8 cellular contexts compared by ENCODE assay signal in genomic region chr19:52942371-52943133, GRCh38.
A peak's percentile ranks its signal among the peaks of the same experiment; 100 is the strongest.
DNase-seq lines count a peak whose midpoint lies in the region; ATAC-seq and TF ChIP-seq lines count a peak whose summit lies in the region.

No MANE protein-coding gene starts in this region.

- ATAC-seq in GM18909 (IDR thresholded peaks at IDR 0.05; ENCODE audit: poor library complexity, unreplicated experiment) (peak; percentile 97), HG03159 (IDR thresholded peaks at IDR 0.05; ENCODE audit: unreplicated experiment) (peak; percentile 98), memory B cell (ENCODE audit: low read depth) (peak; percentile 98)

- H3K27me3 Mint-ChIP-seq in memory B cell = no peaks in the 10 kb centered on the region

- peaks cover 9% of the 10 kb centered on the region for H3K36me3 Mint-ChIP-seq in memory B cell

- H3K4me3 Mint-ChIP-seq in memory B cell = peak overlapping the region; percentile 87

- H3K27ac Mint-ChIP-seq in memory B cell = peak overlapping the region; percentile 49

- peak overlapping the region; percentile 87 for H3K4me3 ChIP-seq in AG10803 (ENCODE audit: low read length)

- peak; percentile 76 for DNase-seq in AG10803 (ENCODE audit: low read depth)
- DNase-seq in NCI-H774 (lab: John Stamatoyannopoulos, UW) = peak; percentile 81
- DNase-seq in activated CD8-positive, alpha-beta memory T cell treated with anti-CD3 and anti-CD28 coated beads for 1 hour (ENCODE audit: extremely low read depth in 1 of 2, low read depth in 1 of 2) = peak; percentile 86 to 92
- peak; percentile 96 for DNase-seq in effector CD8-positive, alpha-beta T cell (lab: John Stamatoyannopoulos, UW)
- DNase-seq in memory B cell (ENCODE audit: low spot score in 2 of 2) = peak; percentile 99
- DNase-seq in stimulated activated CD8-positive, alpha-beta memory T cell treated with anti-CD3 and anti-CD28 coated beads, Interleukin-12 subunit alpha, Interleukin-12 subunit beta, amount 100 ng/mL, for 24 hours (ENCODE audit: extremely low read depth) = peak; percentile 77

- peaks cover 12% of the 10 kb centered on the region for H3K4me1 Mint-ChIP-seq in memory B cell

- no peak for TF ChIP-seq CTCF in AG10803 (conservative IDR thresholded peaks at IDR 0.05; ENCODE audit: low read length)

- H3K9me3 Mint-ChIP-seq in memory B cell = peaks cover 1% of the 10 kb centered on the region

Comparison
In these comparisons a context has a peak if more than half of its experiments do, and no peak if none do; other contexts are left out.
1. Peak in every context shown above with its lines: DNase-seq, ATAC-seq and H3K4me3 ChIP-seq.